In genomic region chr15:53759333-53759975, GRCh38 we compare ENCODE assay signal across 12 cellular contexts. TPM values are rescaled to one million over a fixed set of nuclear protein-coding genes. Genes with fewer than 3 reads are reported as not detected.
DNase-seq lines count a peak whose midpoint lies in the region; ATAC-seq, FAIRE-seq and TF ChIP-seq lines count a peak whose summit lies in the region.
"Had no signal": no experiment of that assay in that cellular context is flagged by ENCODE, and none has a peak within 500 bp of the region (broad histone marks: within the 10 kb centered on the region; RNA-seq: fewer than 3 reads in every experiment).

TSS of gene WDR72 (minus strand) at chr15:53759663. CDS start at chr15:53733149, 26,514 bp downstream.

- no peaks in the 10 kb centered on the region for H3K79me2 ChIP-seq in GM12878 (ENCODE audit: control insufficient read depth, insufficient read depth, low read length)

- no peak within 1 kb of the TSS for H2AFZ ChIP-seq in GM12878 (ENCODE audit: control insufficient read depth, low read depth, low read length)

- ATAC-seq in GM12878 (peak; percentile 28; the same call in 2 of the 3 replicates), GM18858 (IDR thresholded peaks at IDR 0.05; ENCODE audit: unreplicated experiment) (no peak), HG02678 (IDR thresholded peaks at IDR 0.05; ENCODE audit: unreplicated experiment) (no peak)
- ATAC-seq: activated T-cell treated with anti-CD3 and anti-CD28 coated beads, Interleukin-2, amount 50 U/mL, for 72 hours; T-helper 17 cell had no signal

- H3K9ac ChIP-seq in GM12878 (ENCODE audit: control insufficient read depth, insufficient read depth, low read length): no peak within 1 kb of the TSS
- H3K9ac ChIP-seq in subcutaneous abdominal adipose tissue (ENCODE audit: low read length in 5 of 5): no peak within 1 kb of the TSS

- H3K27me3 ChIP-seq in GM12878 (replicated peaks in 1 of 2; ENCODE audit: control insufficient read depth in 2 of 2, insufficient read depth in 2 of 2, low read length in 1 of 2): peaks cover 0 to 2% of the 10 kb centered on the region in 2 experiments; a peak in 2 of 4 replicates
- peaks cover 3 to 19% (median 4%) of the 10 kb centered on the region in 5 donors for H3K27me3 ChIP-seq in subcutaneous abdominal adipose tissue (ENCODE audit: control insufficient read depth in 5 of 5, insufficient read depth in 4 of 5, low read length in 5 of 5)

- no peak within 1 kb of the TSS for H3K27ac ChIP-seq in GM12878 (ENCODE audit: control insufficient read depth, insufficient read depth)
- no peak within 1 kb of the TSS for H3K27ac ChIP-seq in subcutaneous abdominal adipose tissue (ENCODE audit: low read depth, low read length)

- SMC1A ChIA-PET in GM12878 (lab: Charles Lee; ENCODE audit: uncharacterized antibody, unreplicated experiment): no interaction called here

- H3K4me1 ChIP-seq in GM12878 (ENCODE audit: control insufficient read depth, insufficient read depth, low read length) (no peaks in the 10 kb centered on the region), subcutaneous abdominal adipose tissue (ENCODE audit: control insufficient read depth in 5 of 5, insufficient read depth in 5 of 5, low read length in 5 of 5) (peaks cover 0 to 5% (median 3%) of the 10 kb centered on the region in 5 donors)

- RAD21 ChIA-PET in GM12878 (lab: Charles Lee; ENCODE audit: unreplicated experiment): no interaction called here

- POLR2A ChIA-PET in GM12878 (lab: Charles Lee): no interaction called here

- TF ChIP-seq RAD21 in GM12878 (IDR thresholded peaks at IDR 0.05; ENCODE audit: insufficient read depth, low read depth, low read length): no peak

- no peak for TF ChIP-seq EP300 in GM12878 (IDR thresholded peaks at IDR 0.05; ENCODE audit: borderline replicate concordance in 1 of 2, control insufficient read depth in 1 of 2, low read depth in 2 of 2, low read length in 2 of 2)

- CTCF ChIA-PET in GM12878 (lab: Yijun Ruan, JAX): no interaction called here

- 35% methylated on average over 21 of the region's 48 CpGs for WGBS in GM12878 (ENCODE audit: insufficient coverage, insufficient replicate concordance, low lambda C conversion rate, missing lambda C conversion rate)

- H3K4me3 ChIP-seq in GM12878 (no peak within 1 kb of the TSS), subcutaneous abdominal adipose tissue (ENCODE audit: low read depth in 1 of 5, low read length in 5 of 5) (peak within 1 kb of the TSS in 3 of 5 donors; percentile 11 to 55 (median 46))

- no peaks in the 10 kb centered on the region for H4K20me1 ChIP-seq in GM12878 (ENCODE audit: control insufficient read depth, insufficient read depth)

- no peak for FAIRE-seq in GM12878 (lab: Jason Lieb, UNC)

- in situ Hi-C loops in GM12878 (cut with MboI): no loop called here

- H3K9me3 ChIP-seq in GM12878 (replicated peaks; ENCODE audit: control insufficient read depth, insufficient read depth, low read length) (no peaks in the 10 kb centered on the region), subcutaneous abdominal adipose tissue (ENCODE audit: control insufficient read depth in 5 of 5, low read length in 5 of 5) (no peaks in the 10 kb centered on the region)

- H3K36me3 ChIP-seq in GM12878 (ENCODE audit: control insufficient read depth in 2 of 2, insufficient read depth in 2 of 2, low read length in 1 of 2) (no peaks in the 10 kb centered on the region), subcutaneous abdominal adipose tissue (ENCODE audit: control insufficient read depth in 5 of 5, insufficient read depth in 5 of 5, low read length in 5 of 5) (no peaks in the 10 kb centered on the region)

- TF ChIP-seq POLR2A in GM12878 (IDR thresholded peaks at IDR 0.05; ENCODE audit: low read depth, low read length): no peak

- no TSS peak for BruUV-seq in GM12878 (replicated peaks; lab: Mats Ljungman, UMichigan)

- peak; percentile 2 for DNase-seq in NCI-H1092 treated with DMSO at 0.1 percent for 48 hours (lab: John Stamatoyannopoulos, UW)
- DNase-seq in NCI-H1092 (lab: John Stamatoyannopoulos, UW): no peak
- no peak for DNase-seq in GM12878 (ENCODE audit: low read depth, low spot score)
- peak; percentile 72 for DNase-seq in left kidney (ENCODE audit: low read depth, low spot score)
- DNase-seq in SW 1271 (lab: John Stamatoyannopoulos, UW): no peak
- DNase-seq: 8988T; activated T-cell treated with anti-CD3 and anti-CD28 coated beads, Interleukin-2, amount 50 U/mL, for 72 hours; NCI-H1694; T-helper 17 cell had no signal

- TF ChIP-seq CTCF in GM12878 (IDR thresholded peaks at IDR 0.05 in 2 of 3, conservative IDR thresholded peaks at IDR 0.05 in 1 of 3; ENCODE audit: control insufficient read depth in 2 of 3, extremely low read depth in 1 of 3, insufficient read depth in 1 of 3, low read depth in 3 of 3, low read length in 3 of 3): no peak

- no peak within 1 kb of the TSS for H3K4me2 ChIP-seq in GM12878 (ENCODE audit: control insufficient read depth, insufficient read depth)

- intact Hi-C loops in GM12878 (cut with micrococcal nuclease; ENCODE audit: unreplicated experiment): no loop called here

TF ChIP-seq in GM12878, 131 proteins besides CTCF, POLR2A, EP300 and RAD21:
- TF ChIP-seq ZNF274 (IDR thresholded peaks at IDR 0.05; ENCODE audit: insufficient read depth, insufficient read length): no peak
- TF ChIP-seq SUZ12 (IDR thresholded peaks at IDR 0.05; ENCODE audit: unreplicated experiment): peak; percentile 48

RNA-seq across cellular contexts. Expression of gene WDR72, which starts in this region (rescaled TPM):
- total RNA-seq in GM12878 (2013; cell fraction: nucleolus; rRNA removed): not detected in 2 replicates
- total RNA-seq in GM12878 (2014; rRNA removed): not detected in 2 replicates
- not detected in 2 replicates for total RNA-seq in GM12878 (2014; rRNA removed; fragmentation: Illumina TruSeq; extraction: Trizol)
- 0.03 TPM in 1 of 2 replicates, not detected in the other for total RNA-seq in GM12878 (2021)
- polyA plus RNA-seq in GM12878 (2011; ENCODE audit: low read depth): not detected
- not detected in 2 replicates for polyA plus RNA-seq in GM12878 (2011; rRNA removed)
- not detected in 2 replicates for polyA plus RNA-seq in GM12878 (2011; cell fraction: cytosol; rRNA removed)
- polyA plus RNA-seq in GM12878 (2011; cell fraction: nucleus; rRNA removed): 0.01 TPM in 1 of 2 replicates, not detected in the other
- not detected in 2 replicates for polyA plus RNA-seq in GM12878 (2012)
- polyA plus RNA-seq in GM12878 (2014; fragmentation: Illumina TruSeq; extraction: Trizol): not detected in 2 replicates
- polyA plus RNA-seq in GM12878 (2014; fragmentation: Nextera tagmentation; extraction: Ambion mirVana): not detected
- polyA plus RNA-seq in GM12878 (2014; rRNA removed): not detected in 2 replicates
- polyA plus RNA-seq in GM12878 (2016; fragmentation: Nextera tagmentation; extraction: Ambion mirVana): not detected
- polyA minus RNA-seq in GM12878 (2011; rRNA and poly(A)+ RNA removed): not detected in 2 replicates
- not detected in 2 replicates for polyA minus RNA-seq in GM12878 (2011; cell fraction: cytosol; rRNA and poly(A)+ RNA removed)
- not detected in 2 replicates for polyA minus RNA-seq in GM12878 (2011; cell fraction: nucleus; rRNA and poly(A)+ RNA removed)
- total RNA-seq: activated T-cell treated with anti-CD3 and anti-CD28 coated beads, Interleukin-2, amount 50 U/mL, for 72 hours; T-helper 17 cell had no signal

Comparison
In these comparisons a context has a peak if more than half of its experiments do, and no peak if none do; other contexts are left out.
1. DNase-seq: peak in NCI-H1092 treated with DMSO at 0.1 percent for 48 hours (single experiment) and left kidney (single experiment); none in NCI-H1092 (single experiment), GM12878 (single experiment) and SW 1271 (0 of 2).
2. Peak in ATAC-seq in GM12878; RNA of the gene not detected or under 1 TPM.